ENCODE assay signal across 1 cellular context in the genomic region with DNA sequence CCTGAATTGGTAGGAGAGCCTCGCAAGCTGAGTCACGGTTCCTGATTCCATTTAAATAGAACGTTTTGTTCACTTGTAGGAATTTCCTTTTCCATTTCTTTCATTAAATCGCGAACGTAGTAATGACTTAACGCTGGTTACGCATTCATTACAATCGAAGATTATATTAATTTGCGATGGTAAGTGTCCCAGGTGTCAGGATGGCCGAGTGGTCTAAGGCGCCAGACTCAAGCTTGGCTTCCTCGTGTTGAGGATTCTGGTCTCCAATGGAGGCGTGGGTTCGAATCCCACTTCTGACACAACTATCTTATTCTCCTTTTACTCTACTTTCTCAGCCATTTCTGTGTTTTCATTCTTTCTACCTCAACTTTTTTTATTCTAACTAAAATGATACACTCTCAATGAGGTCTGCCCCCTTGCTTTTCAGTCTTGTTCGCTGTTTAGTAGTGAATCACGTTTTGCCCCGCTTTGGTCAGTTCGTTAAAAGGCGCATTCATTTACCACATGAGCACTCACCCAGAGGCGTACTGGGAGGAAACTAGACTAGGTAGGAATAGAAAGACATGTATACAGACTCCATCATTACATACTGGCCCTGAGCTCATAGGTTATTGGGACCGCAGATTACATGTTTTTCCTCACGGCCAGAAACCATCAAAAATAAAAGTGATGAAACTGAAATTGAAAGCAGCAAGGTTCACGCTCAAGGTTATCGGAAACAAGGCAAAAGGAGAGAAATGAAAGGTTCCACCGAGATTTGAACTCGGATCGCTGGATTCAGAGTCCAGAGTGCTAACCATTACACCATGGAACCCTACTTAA.
TF ChIP-seq lines count a peak whose summit lies in the region.

No MANE protein-coding gene starts in this region.

TF ChIP-seq in K562, 482 proteins besides CTCF, POLR2A, EP300 and RAD21 (continued from another document and continues in another):
- TF ChIP-seq BHLHE40 (IDR thresholded peaks at IDR 0.05; ENCODE audit: low read length) (peak; percentile 54; the same call in 1 of the 2 replicates), SLC30A9 (CRISPR knock-in tag; IDR thresholded peaks at IDR 0.05) (no peak), TSC22D4 (tag; IDR thresholded peaks at IDR 0.05) (no peak), ZNF668 (CRISPR knock-in tag; IDR thresholded peaks at IDR 0.05) (no peak), TEAD1 (CRISPR knock-in tag; IDR thresholded peaks at IDR 0.05) (no peak; a peak in 1 of 4 replicates), ZNF253 (CRISPR knock-in tag; conservative IDR thresholded peaks at IDR 0.05) (no peak), RB1 (IDR thresholded peaks at IDR 0.05; ENCODE audit: low read depth) (peak; percentile 92), FOXP1 (CRISPR knock-in tag; IDR thresholded peaks at IDR 0.05) (no peak; the same call in 1 of the 2 replicates), ADNP (tag; IDR thresholded peaks at IDR 0.05) (no peak), DPF2 (IDR thresholded peaks at IDR 0.05) (peak; percentile 59), PHB (CRISPR knock-in tag; IDR thresholded peaks at IDR 0.05) (0 out of 2 replicates have a peak, but pooled peaks have one; percentile 56), ZNF77 (CRISPR knock-in tag; IDR thresholded peaks at IDR 0.05) (no peak), GABPB2 (CRISPR knock-in tag; conservative IDR thresholded peaks at IDR 0.05) (no peak), NFE2L1 (tag; IDR thresholded peaks at IDR 0.05; ENCODE audit: borderline replicate concordance, low read depth) (no peak), SMARCC2 (IDR thresholded peaks at IDR 0.05; ENCODE audit: low read depth) (no peak), ZNF124 (CRISPR knock-in tag; IDR thresholded peaks at IDR 0.05) (no peak), CBFA2T3 (IDR thresholded peaks at IDR 0.05) (no peak; the same call in 1 of the 2 replicates), ZNF282 (CRISPR knock-in tag; IDR thresholded peaks at IDR 0.05) (no peak), TEAD2 (tag; IDR thresholded peaks at IDR 0.05) (peak; percentile 49; the same call in 1 of the 2 replicates), ZBED1 (IDR thresholded peaks at IDR 0.05) (no peak), HDAC2 (IDR thresholded peaks at IDR 0.05) (peak; percentile 86), HMGN3 (IDR thresholded peaks at IDR 0.05; ENCODE audit: borderline replicate concordance, extremely low read depth, insufficient read length, low read depth, low read length) (no peak), ZC3H11A (IDR thresholded peaks at IDR 0.05; ENCODE audit: low read depth, low read length) (no peak), MAZ (CRISPR knock-in tag; conservative IDR thresholded peaks at IDR 0.05 in 1 of 2, IDR thresholded peaks at IDR 0.05 in 1 of 2) (peak; percentile 11 to 22; a peak in 2 of 4 replicates), ZNF133 (CRISPR knock-in tag; IDR thresholded peaks at IDR 0.05) (no peak), PRPF4 (IDR thresholded peaks at IDR 0.05; ENCODE audit: insufficient read depth, low read depth, low read length, poor library complexity, severe bottlenecking) (no peak), SAP30 (IDR thresholded peaks at IDR 0.05; ENCODE audit: borderline replicate concordance, insufficient read depth, low read depth, low read length, poor library complexity, severe bottlenecking) (no peak), NR2F6 (CRISPR knock-in tag; IDR thresholded peaks at IDR 0.05) (no peak), SMAD2 (IDR thresholded peaks at IDR 0.05; ENCODE audit: low read depth, low read length) (no peak), ZNF785 (CRISPR knock-in tag; IDR thresholded peaks at IDR 0.05) (no peak)
- TF ChIP-seq, protein P1, sequence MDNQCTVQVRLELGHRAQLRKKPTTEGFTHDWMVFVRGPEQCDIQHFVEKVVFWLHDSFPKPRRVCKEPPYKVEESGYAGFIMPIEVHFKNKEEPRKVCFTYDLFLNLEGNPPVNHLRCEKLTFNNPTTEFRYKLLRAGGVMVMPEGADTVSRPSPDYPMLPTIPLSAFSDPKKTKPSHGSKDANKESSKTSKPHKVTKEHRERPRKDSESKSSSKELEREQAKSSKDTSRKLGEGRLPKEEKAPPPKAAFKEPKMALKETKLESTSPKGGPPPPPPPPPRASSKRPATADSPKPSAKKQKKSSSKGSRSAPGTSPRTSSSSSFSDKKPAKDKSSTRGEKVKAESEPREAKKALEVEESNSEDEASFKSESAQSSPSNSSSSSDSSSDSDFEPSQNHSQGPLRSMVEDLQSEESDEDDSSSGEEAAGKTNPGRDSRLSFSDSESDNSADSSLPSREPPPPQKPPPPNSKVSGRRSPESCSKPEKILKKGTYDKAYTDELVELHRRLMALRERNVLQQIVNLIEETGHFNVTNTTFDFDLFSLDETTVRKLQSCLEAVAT (IDR thresholded peaks at IDR 0.05) = peak; percentile 56 to 75
- TF ChIP-seq, protein P2, sequence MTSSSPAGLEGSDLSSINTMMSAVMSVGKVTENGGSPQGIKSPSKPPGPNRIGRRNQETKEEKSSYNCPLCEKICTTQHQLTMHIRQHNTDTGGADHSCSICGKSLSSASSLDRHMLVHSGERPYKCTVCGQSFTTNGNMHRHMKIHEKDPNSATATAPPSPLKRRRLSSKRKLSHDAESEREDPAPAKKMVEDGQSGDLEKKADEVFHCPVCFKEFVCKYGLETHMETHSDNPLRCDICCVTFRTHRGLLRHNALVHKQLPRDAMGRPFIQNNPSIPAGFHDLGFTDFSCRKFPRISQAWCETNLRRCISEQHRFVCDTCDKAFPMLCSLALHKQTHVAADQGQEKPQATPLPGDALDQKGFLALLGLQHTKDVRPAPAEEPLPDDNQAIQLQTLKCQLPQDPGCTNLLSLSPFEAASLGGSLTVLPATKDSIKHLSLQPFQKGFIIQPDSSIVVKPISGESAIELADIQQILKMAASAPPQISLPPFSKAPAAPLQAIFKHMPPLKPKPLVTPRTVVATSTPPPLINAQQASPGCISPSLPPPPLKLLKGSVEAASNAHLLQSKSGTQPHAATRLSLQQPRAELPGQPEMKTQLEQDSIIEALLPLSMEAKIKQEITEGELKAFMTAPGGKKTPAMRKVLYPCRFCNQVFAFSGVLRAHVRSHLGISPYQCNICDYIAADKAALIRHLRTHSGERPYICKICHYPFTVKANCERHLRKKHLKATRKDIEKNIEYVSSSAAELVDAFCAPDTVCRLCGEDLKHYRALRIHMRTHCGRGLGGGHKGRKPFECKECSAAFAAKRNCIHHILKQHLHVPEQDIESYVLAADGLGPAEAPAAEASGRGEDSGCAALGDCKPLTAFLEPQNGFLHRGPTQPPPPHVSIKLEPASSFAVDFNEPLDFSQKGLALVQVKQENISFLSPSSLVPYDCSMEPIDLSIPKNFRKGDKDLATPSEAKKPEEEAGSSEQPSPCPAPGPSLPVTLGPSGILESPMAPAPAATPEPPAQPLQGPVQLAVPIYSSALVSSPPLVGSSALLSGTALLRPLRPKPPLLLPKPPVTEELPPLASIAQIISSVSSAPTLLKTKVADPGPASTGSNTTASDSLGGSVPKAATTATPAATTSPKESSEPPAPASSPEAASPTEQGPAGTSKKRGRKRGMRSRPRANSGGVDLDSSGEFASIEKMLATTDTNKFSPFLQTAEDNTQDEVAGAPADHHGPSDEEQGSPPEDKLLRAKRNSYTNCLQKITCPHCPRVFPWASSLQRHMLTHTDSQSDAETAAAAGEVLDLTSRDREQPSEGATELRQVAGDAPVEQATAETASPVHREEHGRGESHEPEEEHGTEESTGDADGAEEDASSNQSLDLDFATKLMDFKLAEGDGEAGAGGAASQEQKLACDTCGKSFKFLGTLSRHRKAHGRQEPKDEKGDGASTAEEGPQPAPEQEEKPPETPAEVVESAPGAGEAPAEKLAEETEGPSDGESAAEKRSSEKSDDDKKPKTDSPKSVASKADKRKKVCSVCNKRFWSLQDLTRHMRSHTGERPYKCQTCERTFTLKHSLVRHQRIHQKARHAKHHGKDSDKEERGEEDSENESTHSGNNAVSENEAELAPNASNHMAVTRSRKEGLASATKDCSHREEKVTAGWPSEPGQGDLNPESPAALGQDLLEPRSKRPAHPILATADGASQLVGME (CRISPR knock-in tag; IDR thresholded peaks at IDR 0.05) = 0 out of 2 replicates have a peak, but pooled peaks have one; percentile 43
- TF ChIP-seq, protein P3, sequence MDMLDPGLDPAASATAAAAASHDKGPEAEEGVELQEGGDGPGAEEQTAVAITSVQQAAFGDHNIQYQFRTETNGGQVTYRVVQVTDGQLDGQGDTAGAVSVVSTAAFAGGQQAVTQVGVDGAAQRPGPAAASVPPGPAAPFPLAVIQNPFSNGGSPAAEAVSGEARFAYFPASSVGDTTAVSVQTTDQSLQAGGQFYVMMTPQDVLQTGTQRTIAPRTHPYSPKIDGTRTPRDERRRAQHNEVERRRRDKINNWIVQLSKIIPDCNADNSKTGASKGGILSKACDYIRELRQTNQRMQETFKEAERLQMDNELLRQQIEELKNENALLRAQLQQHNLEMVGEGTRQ (CRISPR knock-in tag; IDR thresholded peaks at IDR 0.05) = no peak
- TF ChIP-seq, protein P4, sequence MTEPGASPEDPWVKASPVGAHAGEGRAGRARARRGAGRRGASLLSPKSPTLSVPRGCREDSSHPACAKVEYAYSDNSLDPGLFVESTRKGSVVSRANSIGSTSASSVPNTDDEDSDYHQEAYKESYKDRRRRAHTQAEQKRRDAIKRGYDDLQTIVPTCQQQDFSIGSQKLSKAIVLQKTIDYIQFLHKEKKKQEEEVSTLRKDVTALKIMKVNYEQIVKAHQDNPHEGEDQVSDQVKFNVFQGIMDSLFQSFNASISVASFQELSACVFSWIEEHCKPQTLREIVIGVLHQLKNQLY (CRISPR knock-in tag; conservative IDR thresholded peaks at IDR 0.05) = no peak
- TF ChIP-seq, protein P5, sequence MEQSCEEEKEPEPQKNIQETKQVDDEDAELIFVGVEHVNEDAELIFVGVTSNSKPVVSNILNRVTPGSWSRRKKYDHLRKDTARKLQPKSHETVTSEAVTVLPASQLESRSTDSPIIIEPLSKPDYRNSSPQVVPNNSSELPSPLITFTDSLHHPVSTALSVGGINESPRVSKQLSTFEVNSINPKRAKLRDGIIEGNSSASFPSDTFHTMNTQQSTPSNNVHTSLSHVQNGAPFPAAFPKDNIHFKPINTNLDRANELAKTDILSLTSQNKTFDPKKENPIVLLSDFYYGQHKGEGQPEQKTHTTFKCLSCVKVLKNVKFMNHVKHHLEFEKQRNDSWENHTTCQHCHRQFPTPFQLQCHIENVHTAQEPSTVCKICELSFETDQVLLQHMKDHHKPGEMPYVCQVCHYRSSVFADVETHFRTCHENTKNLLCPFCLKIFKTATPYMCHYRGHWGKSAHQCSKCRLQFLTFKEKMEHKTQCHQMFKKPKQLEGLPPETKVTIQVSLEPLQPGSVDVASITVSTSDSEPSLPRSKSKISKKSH (CRISPR knock-in tag; IDR thresholded peaks at IDR 0.05) = no peak
- TF ChIP-seq, protein P6, sequence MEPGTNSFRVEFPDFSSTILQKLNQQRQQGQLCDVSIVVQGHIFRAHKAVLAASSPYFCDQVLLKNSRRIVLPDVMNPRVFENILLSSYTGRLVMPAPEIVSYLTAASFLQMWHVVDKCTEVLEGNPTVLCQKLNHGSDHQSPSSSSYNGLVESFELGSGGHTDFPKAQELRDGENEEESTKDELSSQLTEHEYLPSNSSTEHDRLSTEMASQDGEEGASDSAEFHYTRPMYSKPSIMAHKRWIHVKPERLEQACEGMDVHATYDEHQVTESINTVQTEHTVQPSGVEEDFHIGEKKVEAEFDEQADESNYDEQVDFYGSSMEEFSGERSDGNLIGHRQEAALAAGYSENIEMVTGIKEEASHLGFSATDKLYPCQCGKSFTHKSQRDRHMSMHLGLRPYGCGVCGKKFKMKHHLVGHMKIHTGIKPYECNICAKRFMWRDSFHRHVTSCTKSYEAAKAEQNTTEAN (CRISPR knock-in tag; IDR thresholded peaks at IDR 0.05) = 0 out of 2 replicates have a peak, but pooled peaks have one; percentile 21
- TF ChIP-seq, protein P7, sequence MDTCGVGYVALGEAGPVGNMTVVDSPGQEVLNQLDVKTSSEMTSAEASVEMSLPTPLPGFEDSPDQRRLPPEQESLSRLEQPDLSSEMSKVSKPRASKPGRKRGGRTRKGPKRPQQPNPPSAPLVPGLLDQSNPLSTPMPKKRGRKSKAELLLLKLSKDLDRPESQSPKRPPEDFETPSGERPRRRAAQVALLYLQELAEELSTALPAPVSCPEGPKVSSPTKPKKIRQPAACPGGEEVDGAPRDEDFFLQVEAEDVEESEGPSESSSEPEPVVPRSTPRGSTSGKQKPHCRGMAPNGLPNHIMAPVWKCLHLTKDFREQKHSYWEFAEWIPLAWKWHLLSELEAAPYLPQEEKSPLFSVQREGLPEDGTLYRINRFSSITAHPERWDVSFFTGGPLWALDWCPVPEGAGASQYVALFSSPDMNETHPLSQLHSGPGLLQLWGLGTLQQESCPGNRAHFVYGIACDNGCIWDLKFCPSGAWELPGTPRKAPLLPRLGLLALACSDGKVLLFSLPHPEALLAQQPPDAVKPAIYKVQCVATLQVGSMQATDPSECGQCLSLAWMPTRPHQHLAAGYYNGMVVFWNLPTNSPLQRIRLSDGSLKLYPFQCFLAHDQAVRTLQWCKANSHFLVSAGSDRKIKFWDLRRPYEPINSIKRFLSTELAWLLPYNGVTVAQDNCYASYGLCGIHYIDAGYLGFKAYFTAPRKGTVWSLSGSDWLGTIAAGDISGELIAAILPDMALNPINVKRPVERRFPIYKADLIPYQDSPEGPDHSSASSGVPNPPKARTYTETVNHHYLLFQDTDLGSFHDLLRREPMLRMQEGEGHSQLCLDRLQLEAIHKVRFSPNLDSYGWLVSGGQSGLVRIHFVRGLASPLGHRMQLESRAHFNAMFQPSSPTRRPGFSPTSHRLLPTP (IDR thresholded peaks at IDR 0.05; ENCODE audit: borderline replicate concordance, extremely low read depth, insufficient read length) = peak; percentile 90
- TF ChIP-seq, protein P8, sequence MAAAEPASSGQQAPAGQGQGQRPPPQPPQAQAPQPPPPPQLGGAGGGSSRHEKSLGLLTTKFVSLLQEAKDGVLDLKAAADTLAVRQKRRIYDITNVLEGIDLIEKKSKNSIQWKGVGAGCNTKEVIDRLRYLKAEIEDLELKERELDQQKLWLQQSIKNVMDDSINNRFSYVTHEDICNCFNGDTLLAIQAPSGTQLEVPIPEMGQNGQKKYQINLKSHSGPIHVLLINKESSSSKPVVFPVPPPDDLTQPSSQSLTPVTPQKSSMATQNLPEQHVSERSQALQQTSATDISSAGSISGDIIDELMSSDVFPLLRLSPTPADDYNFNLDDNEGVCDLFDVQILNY (CRISPR knock-in tag; IDR thresholded peaks at IDR 0.05) = 0 out of 2 replicates have a peak, but pooled peaks have one; percentile 43
- TF ChIP-seq, protein P9, sequence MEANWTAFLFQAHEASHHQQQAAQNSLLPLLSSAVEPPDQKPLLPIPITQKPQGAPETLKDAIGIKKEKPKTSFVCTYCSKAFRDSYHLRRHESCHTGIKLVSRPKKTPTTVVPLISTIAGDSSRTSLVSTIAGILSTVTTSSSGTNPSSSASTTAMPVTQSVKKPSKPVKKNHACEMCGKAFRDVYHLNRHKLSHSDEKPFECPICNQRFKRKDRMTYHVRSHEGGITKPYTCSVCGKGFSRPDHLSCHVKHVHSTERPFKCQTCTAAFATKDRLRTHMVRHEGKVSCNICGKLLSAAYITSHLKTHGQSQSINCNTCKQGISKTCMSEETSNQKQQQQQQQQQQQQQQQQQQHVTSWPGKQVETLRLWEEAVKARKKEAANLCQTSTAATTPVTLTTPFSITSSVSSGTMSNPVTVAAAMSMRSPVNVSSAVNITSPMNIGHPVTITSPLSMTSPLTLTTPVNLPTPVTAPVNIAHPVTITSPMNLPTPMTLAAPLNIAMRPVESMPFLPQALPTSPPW (CRISPR knock-in tag; IDR thresholded peaks at IDR 0.05) = no peak; the same call in 1 of the 2 replicates
